ENCODE assay signal across 27 cellular contexts in genomic region chr17:28578246-28579195, GRCh38. TPM values are rescaled to one million over a fixed set of nuclear protein-coding genes. Genes with fewer than 3 reads are reported as not detected.
A peak's percentile ranks its signal among the peaks of the same experiment; 100 is the strongest.
DNase-seq lines count a peak whose midpoint lies in the region; ATAC-seq and TF ChIP-seq lines count a peak whose summit lies in the region.
"Had no signal": no experiment of that assay in that cellular context is flagged by ENCODE, and none has a peak within 500 bp of the region (broad histone marks: within the 10 kb centered on the region; RNA-seq: fewer than 3 reads in every experiment).

No MANE protein-coding gene starts in this region.

- peak overlapping the region; percentile 7 for H3K27ac ChIP-seq in CD4-positive, CD25-positive, alpha-beta regulatory T cell (ENCODE audit: insufficient read depth, low read length, poor library complexity, severe bottlenecking)
- peak overlapping the region; percentile 62 for H3K27ac ChIP-seq in VCaP
- no peak overlapping the region for H3K27ac ChIP-seq in coronary artery
- H3K27ac ChIP-seq: heart right ventricle, prostate gland, SJSA1, thoracic aorta had no signal

- peaks cover 63% of the 10 kb centered on the region for H3K36me3 Mint-ChIP-seq in activated T-cell treated with anti-CD3 and anti-CD28 coated beads, Interleukin-2, amount 50 U/mL, for 24 hours (ENCODE audit: low read depth)
- H3K36me3 Mint-ChIP-seq in CD4-positive, CD25-positive, alpha-beta regulatory T cell, result peaks cover 7% of the 10 kb centered on the region
- H3K36me3 Mint-ChIP-seq: IgD-negative memory B cell had no signal

- H3K4me1 ChIP-seq in CD4-positive, CD25-positive, alpha-beta regulatory T cell (ENCODE audit: control insufficient read depth, insufficient read depth, low read length, poor library complexity, severe bottlenecking), result peaks cover 12% of the 10 kb centered on the region
- H3K4me1 ChIP-seq: prostate gland had no signal

- H3K9me3 ChIP-seq in CD4-positive, CD25-positive, alpha-beta regulatory T cell (ENCODE audit: control insufficient read depth in 2 of 2, low read length in 2 of 2), result no peaks in the 10 kb centered on the region
- H3K9me3 ChIP-seq: heart right ventricle, prostate gland, right lobe of liver, SJSA1, spleen, thoracic aorta had no signal

- H3K36me3 ChIP-seq in CD4-positive, CD25-positive, alpha-beta regulatory T cell (ENCODE audit: control insufficient read depth, insufficient read depth, low read length), result peaks cover 2% of the 10 kb centered on the region
- H3K36me3 ChIP-seq: prostate gland had no signal

- peak overlapping the region; percentile 9 for H3K4me3 Mint-ChIP-seq in activated T-cell treated with anti-CD3 and anti-CD28 coated beads, Interleukin-2, amount 50 U/mL, for 24 hours
- peak overlapping the region in 2 of 4 donors; percentile 29 for H3K4me3 Mint-ChIP-seq in CD4-positive, CD25-positive, alpha-beta regulatory T cell
- H3K4me3 Mint-ChIP-seq: activated T-cell treated with anti-CD3 and anti-CD28 coated beads, Interleukin-2, amount 50 U/mL, for 4 hours; CD8-positive, alpha-beta T cell; stimulated activated naive CD8-positive, alpha-beta T cell treated with anti-CD3 and anti-CD28 coated beads, Interleukin-15, Interleukin-2, amounts not matched to agents 100 ng/mL and 50 ng/mL, for 24 hours had no signal

- H3K27ac Mint-ChIP-seq in activated T-cell treated with anti-CD3 and anti-CD28 coated beads, Interleukin-2, amount 50 U/mL, for 24 hours, result peak overlapping the region; percentile 83
- no peak overlapping the region for H3K27ac Mint-ChIP-seq in CD4-positive, CD25-positive, alpha-beta regulatory T cell
- H3K27ac Mint-ChIP-seq: CD8-positive, alpha-beta T cell; IgD-negative memory B cell; stimulated activated naive CD8-positive, alpha-beta T cell treated with anti-CD3 and anti-CD28 coated beads, Interleukin-15, Interleukin-2, amounts not matched to agents 100 ng/mL and 50 ng/mL, for 24 hours had no signal

- no peaks in the 10 kb centered on the region for H3K27me3 Mint-ChIP-seq in activated T-cell treated with anti-CD3 and anti-CD28 coated beads, Interleukin-2, amount 50 U/mL, for 24 hours
- H3K27me3 Mint-ChIP-seq in CD4-positive, CD25-positive, alpha-beta regulatory T cell, result no peaks in the 10 kb centered on the region
- H3K27me3 Mint-ChIP-seq: IgD-negative memory B cell; stimulated activated naive CD8-positive, alpha-beta T cell treated with anti-CD3 and anti-CD28 coated beads, Interleukin-15, Interleukin-2, amounts not matched to agents 100 ng/mL and 50 ng/mL, for 24 hours; T-cell had no signal

- H3K4me1 Mint-ChIP-seq in activated T-cell treated with anti-CD3 and anti-CD28 coated beads, Interleukin-2, amount 50 U/mL, for 24 hours (ENCODE audit: low read depth), result peaks cover 31% of the 10 kb centered on the region
- peaks cover 0 to 35% (median 24%) of the 10 kb centered on the region in 4 donors for H3K4me1 Mint-ChIP-seq in CD4-positive, CD25-positive, alpha-beta regulatory T cell

- H3K9me3 Mint-ChIP-seq in activated T-cell treated with anti-CD3 and anti-CD28 coated beads, Interleukin-2, amount 50 U/mL, for 24 hours, result no peaks in the 10 kb centered on the region
- no peaks in the 10 kb centered on the region for H3K9me3 Mint-ChIP-seq in CD4-positive, CD25-positive, alpha-beta regulatory T cell
- H3K9me3 Mint-ChIP-seq: activated T-cell treated with anti-CD3 and anti-CD28 coated beads, Interleukin-2, amount 50 U/mL, for 4 hours; CD8-positive, alpha-beta T cell; IgD-negative memory B cell; stimulated activated naive CD8-positive, alpha-beta T cell treated with anti-CD3 and anti-CD28 coated beads, Interleukin-15, Interleukin-2, amounts not matched to agents 100 ng/mL and 50 ng/mL, for 24 hours; T-cell had no signal

- no peaks in the 10 kb centered on the region for H3K27me3 ChIP-seq in CD4-positive, CD25-positive, alpha-beta regulatory T cell (ENCODE audit: control insufficient read depth, insufficient read depth, low read length)
- H3K27me3 ChIP-seq: heart right ventricle, right lobe of liver, SJSA1, spleen had no signal

- TF ChIP-seq CTCF in VCaP (conservative IDR thresholded peaks at IDR 0.05) (no peak), coronary artery (IDR thresholded peaks at IDR 0.05) (no peak)

- no peak overlapping the region for H3K4me3 ChIP-seq in CD4-positive, CD25-positive, alpha-beta regulatory T cell (ENCODE audit: low read depth, low read length)
- no peak overlapping the region for H3K4me3 ChIP-seq in coronary artery
- H3K4me3 ChIP-seq: heart right ventricle, prostate gland, right lobe of liver, SJSA1, spleen, thoracic aorta had no signal

- no peak for ATAC-seq in CD4-positive, CD25-positive, alpha-beta regulatory T cell (ENCODE audit: low read depth in 2 of 2)
- ATAC-seq: CD8-positive, alpha-beta T cell; heart right ventricle; right lobe of liver; T-cell had no signal

- DNase-seq in activated T-cell treated with anti-CD3 and anti-CD28 coated beads, Interleukin-2, amount 50 U/mL, for 24 hours, result no peak
- no peak for DNase-seq in activated T-cell treated with anti-CD3 and anti-CD28 coated beads for 4 hours
- no peak for DNase-seq in CD4-positive, CD25-positive, alpha-beta regulatory T cell
- DNase-seq in coronary artery (ENCODE audit: low spot score), result peak; percentile 53
- no peak for DNase-seq in hypothalamus (lab: John Stamatoyannopoulos, UW)
- DNase-seq in COR-L47 (lab: John Stamatoyannopoulos, UW), result no peak
- DNase-seq: activated CD8-positive, alpha-beta memory T cell treated with anti-CD3 and anti-CD28 coated beads for 24 hours; activated T-cell treated with anti-CD3 and anti-CD28 coated beads, Interleukin-2, amount 50 U/mL, for 4 hours; CD8-positive, alpha-beta T cell; DMS 273 treated with DMSO at 0.1 percent for 48 hours; heart right ventricle; kidney; NCI-H1092; NCI-H187; NCI-H2171; NCI-H510A; nucleus accumbens; right lobe of liver; RPMI8226; spleen; T-cell had no signal

RNA-seq across cellular contexts. Expression of gene ALDOC, which starts 1.8 kb away (rescaled TPM):
- total RNA-seq in CD4-positive, CD25-positive, alpha-beta regulatory T cell, result 33.0 TPM
- polyA plus RNA-seq in CD4-positive, CD25-positive, alpha-beta regulatory T cell, result 100 to 1,000 TPM in 1 of 4 donors, 10 to 100 TPM in 3; 68.2 to 109 (median 92.4) TPM

RNA-seq across cellular contexts. Expression of gene PIGS, which starts 7.2 kb away (rescaled TPM):
- total RNA-seq in CD4-positive, CD25-positive, alpha-beta regulatory T cell, result 59.7 TPM
- polyA plus RNA-seq in CD4-positive, CD25-positive, alpha-beta regulatory T cell, result 10 to 100 TPM; 53.3 to 82.6 (median 67.1) TPM

RNA-seq across cellular contexts. Expression of gene SPAG5, which starts 20.3 kb away (rescaled TPM):
- 37.7 TPM for total RNA-seq in CD4-positive, CD25-positive, alpha-beta regulatory T cell
- polyA plus RNA-seq in CD4-positive, CD25-positive, alpha-beta regulatory T cell, result 1 to 10 TPM in 3 of 4 donors, under 1 TPM in 1; 0.84 to 2.2 (median 1.8) TPM

RNA-seq across cellular contexts. Expression of gene UNC119, which starts 26.1 kb away (rescaled TPM):
- total RNA-seq in CD4-positive, CD25-positive, alpha-beta regulatory T cell, result 66.9 TPM
- 10 to 100 TPM; 29.5 to 35.0 (median 31.2) TPM for polyA plus RNA-seq in CD4-positive, CD25-positive, alpha-beta regulatory T cell

RNA-seq across cellular contexts. Expression of gene RSKR, which starts 35.5 kb away (rescaled TPM):
- 15.2 TPM for total RNA-seq in CD4-positive, CD25-positive, alpha-beta regulatory T cell
- under 1 TPM in 3 of 4 donors, not detected in 1; 0.08 to 0.78 (median 0.10) TPM for polyA plus RNA-seq in CD4-positive, CD25-positive, alpha-beta regulatory T cell

Comparison
In these comparisons a context has a peak if more than half of its experiments do, and no peak if none do; other contexts are left out.
1. H3K27ac ChIP-seq: peak in CD4-positive, CD25-positive, alpha-beta regulatory T cell (single experiment) and VCaP (single experiment); none in coronary artery (0 of 2).